ENCODE assay signal across 8 cellular contexts in genomic region chr13:42047561-42048322, GRCh38. TPM values are rescaled to one million over a fixed set of nuclear protein-coding genes. Genes with fewer than 3 reads are reported as not detected.
DNase-seq lines count a peak whose midpoint lies in the region; ATAC-seq and TF ChIP-seq lines count a peak whose summit lies in the region.

No MANE protein-coding gene starts in this region.

- H3K27me3 ChIP-seq in mucosa of rectum (ENCODE audit: control insufficient read depth in 2 of 2, insufficient read depth in 2 of 2, low read length in 2 of 2) (no peaks in the 10 kb centered on the region), thoracic aorta (replicated peaks; ENCODE audit: insufficient read depth) (no peaks in the 10 kb centered on the region)

- no peaks in the 10 kb centered on the region for H3K9me3 Mint-ChIP-seq in activated CD8-positive, alpha-beta T cell treated with anti-CD3 and anti-CD28 coated beads, Interleukin-2, amount 10 ng/mL, durations not matched to agents 7 days and 5 days (ENCODE audit: insufficient read depth)

- H3K9ac ChIP-seq in mucosa of rectum (ENCODE audit: low read depth in 1 of 2, low read length in 2 of 2) = peak overlapping the region; percentile 79 to 90

- peak overlapping the region; percentile 89 for H3K4me3 Mint-ChIP-seq in activated CD8-positive, alpha-beta T cell treated with anti-CD3 and anti-CD28 coated beads, Interleukin-2, amount 10 ng/mL, durations not matched to agents 7 days and 5 days

- H3K36me3 ChIP-seq in mucosa of rectum (ENCODE audit: control insufficient read depth in 2 of 2, insufficient read depth in 2 of 2, low read length in 2 of 2) (no peaks in the 10 kb centered on the region), thoracic aorta (no peaks in the 10 kb centered on the region)

- ATAC-seq in HG02678 (IDR thresholded peaks at IDR 0.05; ENCODE audit: unreplicated experiment) (peak; percentile 31), thoracic aorta (ENCODE audit: insufficient number of reproducible peaks, low FRiP score, low read depth) (no peak)
- ATAC-seq in activated CD8-positive, alpha-beta T cell treated with anti-CD3 and anti-CD28 coated beads, Interleukin-2, amount 10 ng/mL, durations not matched to agents 7 days and 5 days = peak; percentile 41

- peak overlapping the region; percentile 89 to 93 for H3K27ac ChIP-seq in mucosa of rectum (ENCODE audit: low read depth in 2 of 2, low read length in 2 of 2)
- H3K27ac ChIP-seq in thoracic aorta = peak overlapping the region; percentile 92 to 93

- CTCF ChIA-PET in activated CD8-positive, alpha-beta T cell treated with anti-CD3 and anti-CD28 coated beads, Interleukin-2, amount 10 ng/mL, durations not matched to agents 7 days and 5 days (lab: Charles Lee) = interaction anchor here (0.7 to 1.2 kb wide), 5 partner anchors 20 to 588 kb away, joined by 3 to 4 read pairs (median 3); no protein-coding TSS in a partner anchor

- no peaks in the 10 kb centered on the region for H3K9me3 ChIP-seq in mucosa of rectum (ENCODE audit: control insufficient read depth in 2 of 2, low read length in 2 of 2)
- no peaks in the 10 kb centered on the region for H3K9me3 ChIP-seq in thoracic aorta

- H3K4me1 ChIP-seq in mucosa of rectum (ENCODE audit: control insufficient read depth in 2 of 2, insufficient read depth in 2 of 2, low read length in 2 of 2) = peaks cover 0 to 3% of the 10 kb centered on the region in 2 donors
- peaks cover 4 to 23% of the 10 kb centered on the region in 2 donors for H3K4me1 ChIP-seq in thoracic aorta (ENCODE audit: control insufficient read depth in 1 of 2, low read depth in 2 of 2)

- POLR2A ChIA-PET in activated CD8-positive, alpha-beta T cell treated with anti-CD3 and anti-CD28 coated beads, Interleukin-2, amount 10 ng/mL, durations not matched to agents 7 days and 5 days (lab: Charles Lee) = interaction anchor here (0.5 to 1.8 kb wide), 7 partner anchors 8 to 919 kb away, joined by 3 to 6 read pairs (median 4); no protein-coding TSS in a partner anchor

- H3K4me3 ChIP-seq in epithelial cell of proximal tubule (ENCODE audit: low read depth, low read length) (peak overlapping the region; percentile 86), mucosa of rectum (ENCODE audit: low read length in 2 of 2) (peak overlapping the region; percentile 91 to 93), thoracic aorta (peak overlapping the region; percentile 93)

- H3K36me3 Mint-ChIP-seq in activated CD8-positive, alpha-beta T cell treated with anti-CD3 and anti-CD28 coated beads, Interleukin-2, amount 10 ng/mL, durations not matched to agents 7 days and 5 days (ENCODE audit: low read depth) = peaks cover 20% of the 10 kb centered on the region

- peaks cover 34% of the 10 kb centered on the region for H3K4me1 Mint-ChIP-seq in activated CD8-positive, alpha-beta T cell treated with anti-CD3 and anti-CD28 coated beads, Interleukin-2, amount 10 ng/mL, durations not matched to agents 7 days and 5 days (ENCODE audit: low read depth)

- peaks cover 2% of the 10 kb centered on the region for H3K27me3 Mint-ChIP-seq in activated CD8-positive, alpha-beta T cell treated with anti-CD3 and anti-CD28 coated beads, Interleukin-2, amount 10 ng/mL, durations not matched to agents 7 days and 5 days (ENCODE audit: low read depth)

- peak overlapping the region; percentile 85 for H3K27ac Mint-ChIP-seq in activated CD8-positive, alpha-beta T cell treated with anti-CD3 and anti-CD28 coated beads, Interleukin-2, amount 10 ng/mL, durations not matched to agents 7 days and 5 days

- TF ChIP-seq CTCF in epithelial cell of proximal tubule (conservative IDR thresholded peaks at IDR 0.05; ENCODE audit: low read depth, low read length) (no peak), thoracic aorta (IDR thresholded peaks at IDR 0.05) (no peak)

- DNase-seq in NCI-H2196 (lab: John Stamatoyannopoulos, UW; ENCODE audit: unreplicated experiment) = peak; percentile 17
- no peak for DNase-seq in NCI-H2196 treated with DMSO at 0.1 percent for 48 hours (lab: John Stamatoyannopoulos, UW; ENCODE audit: unreplicated experiment)
- peak; percentile 8 to 28 for DNase-seq in NCI-H1930 (lab: John Stamatoyannopoulos, UW)
- DNase-seq in activated CD8-positive, alpha-beta T cell treated with anti-CD3 and anti-CD28 coated beads, Interleukin-2, amount 10 ng/mL, durations not matched to agents 7 days and 5 days = peak; percentile 36
- no peak for DNase-seq in epithelial cell of proximal tubule (ENCODE audit: low read depth)
- no peak for DNase-seq in thoracic aorta (ENCODE audit: low spot score)

RNA-seq across cellular contexts. Expression of gene DGKH, which starts 0.7 kb away (rescaled TPM):
- 10 to 100 TPM; 20.3 to 20.7 TPM for total RNA-seq in activated CD8-positive, alpha-beta T cell treated with anti-CD3 and anti-CD28 coated beads, Interleukin-2, amount 10 ng/mL, durations not matched to agents 7 days and 5 days
- total RNA-seq in epithelial cell of proximal tubule (10.0 and 10.3 TPM in 2 replicates), thoracic aorta (10 to 100 TPM; 18.3 to 37.8 TPM)

Comparison
In these comparisons a context has a peak if more than half of its experiments do, and no peak if none do; other contexts are left out.
1. DNase-seq: peak in NCI-H2196 (single experiment), NCI-H1930 (2 of 2) and activated CD8-positive, alpha-beta T cell treated with anti-CD3 and anti-CD28 coated beads, Interleukin-2, amount 10 ng/mL, durations not matched to agents 7 days and 5 days (single experiment); none in NCI-H2196 treated with DMSO at 0.1 percent for 48 hours (single experiment), epithelial cell of proximal tubule (single experiment) and thoracic aorta (single experiment).
2. Peak in every context shown above with its lines, with median percentiles within 50 percentile points of each other: H3K4me3 ChIP-seq.